In genomic region chr6:169417101-169417500, GRCh38 we compare ENCODE assay signal across 10 cellular contexts.
"Had no signal": no experiment of that assay in that cellular context is flagged by ENCODE, and none has a peak within 500 bp of the region (broad histone marks: within the 10 kb centered on the region; RNA-seq: fewer than 3 reads in every experiment).

No MANE protein-coding gene starts in this region.

- FAIRE-seq: H1, H54, HTR-8/SVneo had no signal

- ATAC-seq: GM23338, HCT116 had no signal

- H3K4me3 ChIP-seq: GM23338, HAP-1 had no signal

- H3K4me1 ChIP-seq: HAP-1 had no signal

- H3K27ac ChIP-seq: HL-60, KMS-11 had no signal

- H3K9me3 ChIP-seq: HAP-1 had no signal

- H2AFZ ChIP-seq: GM23338 had no signal

- H3K4me2 ChIP-seq: GM23338, KMS-11 had no signal

- H3K9ac ChIP-seq: KMS-11 had no signal

- H3K36me3 ChIP-seq: HAP-1 had no signal

- DNase-seq: HFFc6, KBM-7 had no signal
